In the genomic region with DNA sequence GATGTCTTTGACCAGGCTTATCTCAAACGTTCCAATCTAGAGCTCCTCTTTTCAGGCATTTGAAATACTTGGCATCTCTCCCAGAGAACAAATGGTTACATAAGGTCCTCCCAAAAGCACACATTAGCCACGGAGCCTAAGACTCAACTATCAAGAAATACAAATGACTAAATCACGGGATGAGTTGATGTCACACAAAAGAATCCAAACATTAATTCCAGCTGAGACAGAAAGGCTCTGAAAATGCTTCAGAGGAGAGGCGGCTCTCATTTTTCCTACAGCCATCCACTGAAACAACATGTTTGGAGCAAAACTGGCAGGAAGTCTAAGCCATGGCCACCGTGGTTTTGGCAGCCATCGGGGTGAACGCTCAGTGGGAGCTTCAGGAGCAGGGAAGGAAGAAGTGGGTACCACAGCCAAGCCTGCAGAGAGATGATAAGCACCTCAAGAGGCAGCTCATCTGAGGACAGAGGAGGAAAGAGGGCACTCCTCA, we compare ENCODE assay signal across 8 cellular contexts.
DNase-seq lines count a peak whose midpoint lies in the region; ATAC-seq and TF ChIP-seq lines count a peak whose summit lies in the region.

No MANE protein-coding gene starts in this region.

- no peak for ATAC-seq in HG03565 (IDR thresholded peaks at IDR 0.05; ENCODE audit: unreplicated experiment)
- no peak for ATAC-seq in GM18867 (IDR thresholded peaks at IDR 0.05; ENCODE audit: unreplicated experiment)
- no peak for ATAC-seq in HG03135 (IDR thresholded peaks at IDR 0.05; ENCODE audit: unreplicated experiment)

- CTCF ChIA-PET in AG04449 (lab: Yijun Ruan, JAX), result interaction anchor here (0.8 to 4.8 kb wide), 8 partner anchors 9 to 598 kb away, joined by 3 to 38 read pairs (median 5); no protein-coding TSS in a partner anchor

- no peak overlapping the region for H3K4me3 ChIP-seq in AG04449 (ENCODE audit: low read depth, low read length)

- POLR2A ChIA-PET in AG04449 (lab: Yijun Ruan, JAX), result interaction anchor here (1.0 kb wide), 2 partner anchors 30 to 123 kb away, joined by 3 read pairs; no protein-coding TSS in a partner anchor

- DNase-seq in AG04449 (ENCODE audit: low read depth, low spot score) (peak; percentile 76), NCI-H2029 (lab: John Stamatoyannopoulos, UW) (peak; percentile 13), cerebellar cortex (ENCODE audit: low spot score) (peak; percentile 95), midbrain (lab: John Stamatoyannopoulos, UW) (peak; percentile 43)
- no peak for DNase-seq in stimulated activated CD4-positive, alpha-beta T cell treated with anti-CD3 and anti-CD28 coated beads, Interleukin-1b, Interleukin-23, amount 100 ng/mL, for 48 hours

- no peak for TF ChIP-seq CTCF in AG04449 (IDR thresholded peaks at IDR 0.05; ENCODE audit: insufficient read depth, low read length, missing control alignments)
